ENCODE assay signal across 16 cellular contexts in the genomic region with DNA sequence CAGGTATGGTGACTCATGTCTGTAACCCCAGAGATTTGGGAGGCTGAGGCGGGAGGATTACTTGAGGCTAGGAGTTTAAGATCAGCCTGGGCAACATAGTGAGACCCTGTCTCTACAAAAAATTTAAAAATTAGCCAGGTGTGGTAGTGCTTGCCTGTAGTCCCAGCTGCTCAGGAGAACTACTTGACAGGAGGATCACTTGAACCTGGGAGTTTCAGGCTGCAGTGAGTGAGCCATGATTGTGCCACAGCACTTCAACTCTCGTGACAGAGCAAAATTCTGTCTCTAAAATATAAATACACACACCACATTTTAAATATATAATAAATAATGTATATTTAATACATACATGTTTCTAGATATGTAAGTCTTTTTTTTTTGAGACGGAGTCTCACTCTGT. TPM values are rescaled to one million over a fixed set of nuclear protein-coding genes. Genes with fewer than 3 reads are reported as not detected.
A peak's percentile ranks its signal among the peaks of the same experiment; 100 is the strongest.
DNase-seq lines count a peak whose midpoint lies in the region; ATAC-seq and TF ChIP-seq lines count a peak whose summit lies in the region.
"Had no signal": no experiment of that assay in that cellular context is flagged by ENCODE, and none has a peak within 500 bp of the region (broad histone marks: within the 10 kb centered on the region; RNA-seq: fewer than 3 reads in every experiment).

No MANE protein-coding gene starts in this region.

- no peaks in the 10 kb centered on the region for H3K27me3 Mint-ChIP-seq in central memory CD8-positive, alpha-beta T cell
- H3K27me3 Mint-ChIP-seq: B cell; CD4-positive, alpha-beta T cell had no signal

- no peak for TF ChIP-seq CTCF in sigmoid colon (IDR thresholded peaks at IDR 0.05)

- no peaks in the 10 kb centered on the region for H3K36me3 ChIP-seq in sigmoid colon
- H3K36me3 ChIP-seq: HAP-1 had no signal

- 93 to 95% methylated on average over 3 of the region's 3 CpGs for WGBS in sigmoid colon, 2 donors

- H3K4me1 Mint-ChIP-seq in central memory CD8-positive, alpha-beta T cell = peaks cover 32% of the 10 kb centered on the region

- H3K4me3 ChIP-seq in sigmoid colon = no peak overlapping the region
- H3K4me3 ChIP-seq: HAP-1 had no signal

- no peaks in the 10 kb centered on the region for H3K27me3 ChIP-seq in sigmoid colon

- no peak overlapping the region for H3K4me3 Mint-ChIP-seq in central memory CD8-positive, alpha-beta T cell
- H3K4me3 Mint-ChIP-seq: B cell; CD4-positive, alpha-beta T cell; HFFc6 had no signal

- H3K27ac ChIP-seq in sigmoid colon = peak overlapping the region in 3 of 4 donors; percentile 9 to 80 (median 36)

- no peak for TF ChIP-seq POLR2A in sigmoid colon (IDR thresholded peaks at IDR 0.05)

- no peak for ATAC-seq in central memory CD8-positive, alpha-beta T cell (replicated peaks; ENCODE audit: extremely low read depth, poor library complexity, severe bottlenecking)
- ATAC-seq in GM18858 (IDR thresholded peaks at IDR 0.05; ENCODE audit: unreplicated experiment) (no peak), GM18867 (IDR thresholded peaks at IDR 0.05; ENCODE audit: unreplicated experiment) (no peak)

- no peak for TF ChIP-seq EP300 in sigmoid colon (IDR thresholded peaks at IDR 0.05)

- intact Hi-C loops in sigmoid colon (cut with DNase I) = loop anchor here (5.0 kb wide), 1 partner anchor 80 kb away; the partner anchor contains the start of gene RAD54L2

- H3K27ac Mint-ChIP-seq in central memory CD8-positive, alpha-beta T cell (ENCODE audit: low read depth) = peak overlapping the region; percentile 25
- H3K27ac Mint-ChIP-seq: B cell; CD4-positive, alpha-beta T cell; HFFc6 had no signal

- peaks cover 0 to 52% (median 35%) of the 10 kb centered on the region in 4 donors for H3K4me1 ChIP-seq in sigmoid colon

- no peaks in the 10 kb centered on the region for H3K9me3 Mint-ChIP-seq in central memory CD8-positive, alpha-beta T cell
- H3K9me3 Mint-ChIP-seq: CD4-positive, alpha-beta T cell; HFFc6 had no signal

- H3K36me3 Mint-ChIP-seq in central memory CD8-positive, alpha-beta T cell (ENCODE audit: insufficient read depth) = peaks cover 2% of the 10 kb centered on the region

- H3K9me3 ChIP-seq in sigmoid colon = no peaks in the 10 kb centered on the region
- H3K9me3 ChIP-seq: HAP-1 had no signal

- peak; percentile 31 for DNase-seq in NCI-H510A treated with DMSO at 0.1 percent for 48 hours (lab: John Stamatoyannopoulos, UW)
- no peak for DNase-seq in NCI-H510A (lab: John Stamatoyannopoulos, UW)
- no peak for DNase-seq in central memory CD8-positive, alpha-beta T cell (ENCODE audit: low spot score in 2 of 2)
- no peak for DNase-seq in sigmoid colon
- DNase-seq in NCI-H2227 treated with DMSO at 0.1 percent for 48 hours (lab: John Stamatoyannopoulos, UW) = no peak
- DNase-seq: ACHN; C1 segment of cervical spinal cord; Calu3; CD4-positive, alpha-beta T cell; DMS 273 treated with DMSO at 0.1 percent for 48 hours; DMS79 treated with DMSO at 0.1 percent for 48 hours; HFFc6 had no signal

RNA-seq across cellular contexts. Expression of gene TEX264, which starts 53.5 kb away (rescaled TPM):
- 10 to 100 TPM; 43.2 to 72.4 (median 70.2) TPM for total RNA-seq in sigmoid colon
- polyA plus RNA-seq in sigmoid colon = 10 to 100 TPM; 23.4 to 79.7 (median 30.7) TPM
